Comparison of ENCODE assay signal across 8 cellular contexts in the genomic region with DNA sequence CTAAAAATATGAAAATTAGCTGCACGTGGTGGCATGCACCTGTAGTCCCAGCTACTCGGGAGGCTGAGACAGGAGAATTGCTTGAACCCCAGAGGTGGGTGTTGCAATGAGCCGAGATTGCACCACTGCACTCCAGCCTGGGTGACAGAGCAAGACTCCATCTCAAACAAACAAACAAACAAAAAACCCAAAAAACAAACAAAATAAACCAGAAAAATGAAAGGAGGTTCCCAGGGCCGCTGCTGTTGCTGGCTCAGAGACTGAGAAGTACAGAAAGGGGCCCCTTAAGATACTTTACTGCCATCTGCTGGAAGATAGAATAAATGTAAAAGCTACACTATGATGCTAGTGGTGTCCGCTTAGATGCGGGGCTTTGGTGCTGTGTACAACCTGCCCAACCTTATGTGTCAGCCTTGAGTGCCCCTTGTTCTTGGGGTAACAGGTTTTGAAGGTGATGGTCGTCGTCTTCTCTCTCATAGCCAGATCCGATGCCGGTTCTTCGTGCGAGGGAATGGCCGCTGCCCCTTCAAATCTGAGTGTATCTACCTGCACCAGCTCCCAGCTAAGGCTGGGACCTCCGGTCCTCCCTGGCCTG. TPM values are rescaled to one million over a fixed set of nuclear protein-coding genes. Genes with fewer than 3 reads are reported as not detected.
DNase-seq lines count a peak whose midpoint lies in the region; ATAC-seq and TF ChIP-seq lines count a peak whose summit lies in the region.

No MANE protein-coding gene starts in this region.

- peak overlapping the region; percentile 82 for H3K4me3 Mint-ChIP-seq in CD4-positive, alpha-beta T cell
- H3K4me3 Mint-ChIP-seq in stimulated activated naive B cell treated with anti-CD40 and anti-IgM and Interleukin-4, amounts not matched to agents 10 μg/mL and 1 μg/mL and 100 μg/mL, for 72 hours = no peak overlapping the region

- peaks cover 20% of the 10 kb centered on the region for H3K4me1 ChIP-seq in mammary epithelial cell (ENCODE audit: insufficient read depth, low read length)

- H2AFZ ChIP-seq in mammary epithelial cell (ENCODE audit: low read depth, low read length) = no peak overlapping the region

- intact Hi-C loops in CD4-positive, alpha-beta T cell (cut with DNase I, micrococcal nuclease) = loop anchor here (1.0 kb wide), 2 partner anchors 107 to 155 kb away; partner anchors contain the start of gene PPARD (in 2 of the 2)
- intact Hi-C loops in mammary epithelial cell (cut with micrococcal nuclease) = loop anchor here (1.0 to 2.0 kb wide), 5 partner anchors 34 to 152 kb away; partner anchors contain the start of genes DEF6 and PPARD

- CTCF ChIA-PET in CD4-positive, alpha-beta T cell (lab: Charles Lee) = interaction anchor here (0.7 to 6.8 kb wide), 25 partner anchors 17 to 190 kb away, joined by 3 to 75 read pairs (median 4); partner anchors contain the start of genes DEF6, PPARD, RPL10A and ZNF76
- CTCF ChIA-PET in mammary epithelial cell (lab: Charles Lee; ENCODE audit: low non-redundant PET) = interaction anchor here (0.7 to 1.2 kb wide), 4 partner anchors 18 to 155 kb away, joined by 3 to 9 read pairs (median 6); partner anchors contain the start of gene RPL10A

- peak in 5 of 10 experiments; percentile 14 to 21 (median 18) for DNase-seq in CD4-positive, alpha-beta T cell
- DNase-seq in GM20000 (ENCODE audit: low spot score) (peak; percentile 91), NCI-H1417 treated with DMSO at 0.1 percent for 48 hours (lab: John Stamatoyannopoulos, UW) (peak; percentile 1), SK-N-DZ (ENCODE audit: low spot score) (peak; percentile 72), mammary epithelial cell (peak; percentile 57), kidney glomerular epithelial cell (lab: John Stamatoyannopoulos, UW) (peak; percentile 76)
- no peak for DNase-seq in stimulated activated naive B cell treated with anti-CD40 and anti-IgM and Interleukin-4, amounts not matched to agents 10 μg/mL and 1 μg/mL and 100 μg/mL, for 72 hours

- WGBS in mammary epithelial cell (ENCODE audit: low coverage, missing lambda C conversion rate) = 38% methylated on average over 9 of the region's 14 CpGs

- H3K9me3 Mint-ChIP-seq in CD4-positive, alpha-beta T cell = no peaks in the 10 kb centered on the region
- no peaks in the 10 kb centered on the region for H3K9me3 Mint-ChIP-seq in stimulated activated naive B cell treated with anti-CD40 and anti-IgM and Interleukin-4, amounts not matched to agents 10 μg/mL and 1 μg/mL and 100 μg/mL, for 72 hours

- peak overlapping the region; percentile 71 for H3K27ac Mint-ChIP-seq in CD4-positive, alpha-beta T cell
- no peak overlapping the region for H3K27ac Mint-ChIP-seq in stimulated activated naive B cell treated with anti-CD40 and anti-IgM and Interleukin-4, amounts not matched to agents 10 μg/mL and 1 μg/mL and 100 μg/mL, for 72 hours

- POLR2A ChIA-PET in CD4-positive, alpha-beta T cell (lab: Charles Lee) = interaction anchor here (0.6 to 1.6 kb wide), 14 partner anchors 19 to 281 kb away, joined by 3 to 16 read pairs (median 4); partner anchors contain the start of genes DEF6, PPARD and RPL10A

- no peaks in the 10 kb centered on the region for H4K20me1 ChIP-seq in mammary epithelial cell (ENCODE audit: insufficient read depth, low read length)

- H3K4me2 ChIP-seq in mammary epithelial cell (ENCODE audit: insufficient read depth, low read depth, low read length) = no peak overlapping the region

- H3K27me3 ChIP-seq in CD4-positive, alpha-beta T cell (ENCODE audit: control insufficient read depth, insufficient read depth, low read length) = no peaks in the 10 kb centered on the region
- no peaks in the 10 kb centered on the region for H3K27me3 ChIP-seq in mammary epithelial cell (ENCODE audit: insufficient read depth, low read length)

- no peak overlapping the region for H3K27ac ChIP-seq in CD4-positive, alpha-beta T cell (ENCODE audit: low read depth, low read length)
- no peak overlapping the region for H3K27ac ChIP-seq in mammary epithelial cell (ENCODE audit: insufficient read depth, low read depth, low read length)

- ATAC-seq in CD4-positive, alpha-beta T cell (ENCODE audit: poor library complexity) = peak; percentile 65
- peak; percentile 75 to 76 for ATAC-seq in stimulated activated naive B cell treated with anti-CD40 and anti-IgM and Interleukin-4, amounts not matched to agents 10 μg/mL and 1 μg/mL and 100 μg/mL, for 72 hours (replicated peaks)
- ATAC-seq in GM18858 (IDR thresholded peaks at IDR 0.05; ENCODE audit: unreplicated experiment) = no peak

- no peak overlapping the region for H3K4me3 ChIP-seq in mammary epithelial cell (replicated peaks in 1 of 3; ENCODE audit: insufficient read depth in 1 of 3, low read depth in 2 of 3, low read length in 3 of 3)

- peaks cover 5% of the 10 kb centered on the region for H3K79me2 ChIP-seq in mammary epithelial cell (ENCODE audit: insufficient read depth, low read length)

- dilution Hi-C loops in mammary epithelial cell (cut with HindIII; ENCODE audit: low sequenced_read_pairs) = no loop called here

- in situ Hi-C loops in mammary epithelial cell (cut with MboI; ENCODE audit: low sequenced_read_pairs in 2 of 2) = loop anchor here in 1 of 2 donors (10.0 kb wide), 1 partner anchor 105 kb away; the partner anchor contains the start of gene PPARD

- H3K9ac ChIP-seq in mammary epithelial cell (ENCODE audit: insufficient read depth, low read length) = no peak overlapping the region

- peaks cover 38% of the 10 kb centered on the region for H3K4me1 Mint-ChIP-seq in CD4-positive, alpha-beta T cell (ENCODE audit: low read depth)
- peaks cover 14 to 38% of the 10 kb centered on the region in 2 donors for H3K4me1 Mint-ChIP-seq in stimulated activated naive B cell treated with anti-CD40 and anti-IgM and Interleukin-4, amounts not matched to agents 10 μg/mL and 1 μg/mL and 100 μg/mL, for 72 hours

- no TSS peak for BruUV-seq in mammary epithelial cell (replicated peaks; lab: Mats Ljungman, UMichigan)

- H3K36me3 ChIP-seq in mammary epithelial cell (ENCODE audit: insufficient read depth, low read length) = no peaks in the 10 kb centered on the region

- H3K27me3 Mint-ChIP-seq in CD4-positive, alpha-beta T cell = no peaks in the 10 kb centered on the region
- no peaks in the 10 kb centered on the region for H3K27me3 Mint-ChIP-seq in stimulated activated naive B cell treated with anti-CD40 and anti-IgM and Interleukin-4, amounts not matched to agents 10 μg/mL and 1 μg/mL and 100 μg/mL, for 72 hours

- H3K9me3 ChIP-seq in CD4-positive, alpha-beta T cell (ENCODE audit: control insufficient read depth, low read length) = no peaks in the 10 kb centered on the region
- H3K9me3 ChIP-seq in mammary epithelial cell (replicated peaks; ENCODE audit: insufficient read depth, low read length) = no peaks in the 10 kb centered on the region

- H3K36me3 Mint-ChIP-seq in CD4-positive, alpha-beta T cell (ENCODE audit: low read depth) = peaks cover 4% of the 10 kb centered on the region
- H3K36me3 Mint-ChIP-seq in stimulated activated naive B cell treated with anti-CD40 and anti-IgM and Interleukin-4, amounts not matched to agents 10 μg/mL and 1 μg/mL and 100 μg/mL, for 72 hours = peaks cover 0 to 3% of the 10 kb centered on the region in 2 donors

- TF ChIP-seq CTCF in CD4-positive, alpha-beta T cell (IDR thresholded peaks at IDR 0.05) = peak; percentile 88
- peak; percentile 33 for TF ChIP-seq CTCF in GM20000 (IDR thresholded peaks at IDR 0.05; ENCODE audit: extremely low read depth, missing control alignments)
- peak; percentile 50 to 69 for TF ChIP-seq CTCF in mammary epithelial cell (conservative IDR thresholded peaks at IDR 0.05 in 1 of 2, IDR thresholded peaks at IDR 0.05 in 1 of 2; ENCODE audit: extremely low read depth in 1 of 2, insufficient read depth in 1 of 2, low read depth in 1 of 2, low read length in 2 of 2)

RNA-seq across cellular contexts. Expression of gene FANCE, which starts 2.8 kb away (rescaled TPM):
- total RNA-seq in CD4-positive, alpha-beta T cell = 1 to 10 TPM; 1.6 to 1.7 TPM
- 20.3 and 25.9 TPM in 2 replicates for polyA plus RNA-seq in SK-N-DZ (2014; cell fraction: cytosol; rRNA removed)
- 16.8 TPM in 2 replicates for polyA plus RNA-seq in SK-N-DZ (2014; cell fraction: nucleus; rRNA removed)
- total RNA-seq in mammary epithelial cell = 10 to 100 TPM in 1 of 2 donors, 1 to 10 TPM in 1; 3.7 to 12.8 TPM
- 8.8 TPM for polyA plus RNA-seq in mammary epithelial cell
- polyA minus RNA-seq in mammary epithelial cell = 8.8 TPM

RNA-seq across cellular contexts. Expression of gene RPL10A, which starts 18.8 kb away (rescaled TPM):
- total RNA-seq in CD4-positive, alpha-beta T cell = 1,000 to 10,000 TPM; 2,453 to 2,464 TPM
- polyA plus RNA-seq in SK-N-DZ (2014; cell fraction: cytosol; rRNA removed) = 1,786 and 2,097 TPM in 2 replicates
- polyA plus RNA-seq in SK-N-DZ (2014; cell fraction: nucleus; rRNA removed) = 1,399 and 1,465 TPM in 2 replicates
- 1,000 to 10,000 TPM in 1 of 2 donors, 100 to 1,000 TPM in 1; 961 to 1,334 TPM for total RNA-seq in mammary epithelial cell
- 2,297 TPM for polyA plus RNA-seq in mammary epithelial cell
- 1,208 TPM for polyA minus RNA-seq in mammary epithelial cell

RNA-seq across cellular contexts. Expression of gene TEAD3, which starts 47.5 kb away (rescaled TPM):
- under 1 TPM in 1 of 2 experiments, not detected in 1; 0.11 TPM for total RNA-seq in CD4-positive, alpha-beta T cell
- polyA plus RNA-seq in SK-N-DZ (2014; cell fraction: cytosol; rRNA removed) = 8.2 and 9.6 TPM in 2 replicates
- 12.2 and 15.4 TPM in 2 replicates for polyA plus RNA-seq in SK-N-DZ (2014; cell fraction: nucleus; rRNA removed)
- 10 to 100 TPM; 12.5 to 26.4 TPM for total RNA-seq in mammary epithelial cell
- polyA plus RNA-seq in mammary epithelial cell = 12.8 TPM
- 16.0 TPM for polyA minus RNA-seq in mammary epithelial cell

Comparison
In these comparisons a context has a peak if more than half of its experiments do, and no peak if none do; other contexts are left out.
1. CTCF ChIP-seq: peak in every context shown above with its lines; median percentile 88 in CD4-positive, alpha-beta T cell; 60 in mammary epithelial cell; 33 in GM20000.
2. RNA of gene TEAD3, which starts 47.5 kb away (total RNA-seq): 12.5 to 26.4 TPM in mammary epithelial cell; 0.11 TPM in CD4-positive, alpha-beta T cell; every median in the first group is over 10 times any median in the second.